Comparison of ENCODE assay signal across 2 cellular contexts in genomic region chr16:52487849-52488457, GRCh38.
TF ChIP-seq lines count a peak whose summit lies in the region.

No MANE protein-coding gene starts in this region.

TF ChIP-seq in liver, 16 proteins besides CTCF, POLR2A, EP300 and RAD21 (continued from another document):
- TF ChIP-seq REST (IDR thresholded peaks at IDR 0.05), result no peak
- no peak for TF ChIP-seq YY1 (IDR thresholded peaks at IDR 0.05)
- no peak for TF ChIP-seq TAF1 (conservative IDR thresholded peaks at IDR 0.05)
- no peak for TF ChIP-seq NR2F2 (IDR thresholded peaks at IDR 0.05)
- no peak for TF ChIP-seq EGR1 (IDR thresholded peaks at IDR 0.05; ENCODE audit: low read depth in 2 of 2)
- no peak for TF ChIP-seq GABPA (IDR thresholded peaks at IDR 0.05 in 1 of 2, conservative IDR thresholded peaks at IDR 0.05 in 1 of 2)
- no peak for TF ChIP-seq JUND (IDR thresholded peaks at IDR 0.05)

TF ChIP-seq in GM23338, 12 proteins besides CTCF, POLR2A, EP300 and RAD21 (continued from another document):
- no peak for TF ChIP-seq ZNF462 (CRISPR knock-in tag; IDR thresholded peaks at IDR 0.05)
- no peak for TF ChIP-seq REST (IDR thresholded peaks at IDR 0.05; ENCODE audit: unreplicated experiment)
- TF ChIP-seq CREB1 (CRISPR knock-in tag; IDR thresholded peaks at IDR 0.05; ENCODE audit: low read depth), result no peak
- no peak for TF ChIP-seq ZNF114 (CRISPR knock-in tag; IDR thresholded peaks at IDR 0.05)
